Comparison of ENCODE assay signal across 10 cellular contexts in the genomic region with DNA sequence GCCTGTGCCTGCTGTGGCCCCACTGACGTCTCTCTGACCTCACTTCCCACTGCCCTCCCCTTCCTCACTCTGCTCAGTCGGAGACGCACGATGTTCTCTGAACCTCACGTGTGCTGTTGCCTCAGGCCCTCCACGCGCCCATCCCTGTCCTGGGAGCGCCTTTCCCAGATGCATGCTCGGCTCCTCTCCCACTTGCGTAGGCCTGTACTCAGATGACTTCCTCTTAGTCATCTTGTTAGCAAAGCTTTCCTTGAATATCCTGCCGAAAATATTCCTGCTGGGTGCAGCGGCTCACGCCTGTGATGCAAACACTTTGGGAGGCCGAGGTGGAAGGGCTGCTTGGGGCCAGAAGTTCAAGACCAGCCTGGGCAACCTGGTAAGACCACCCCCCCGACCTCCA. TPM values are rescaled to one million over a fixed set of nuclear protein-coding genes. Genes with fewer than 3 reads are reported as not detected.
DNase-seq lines count a peak whose midpoint lies in the region; ATAC-seq, FAIRE-seq and TF ChIP-seq lines count a peak whose summit lies in the region.
"Had no signal": no experiment of that assay in that cellular context is flagged by ENCODE, and none has a peak within 500 bp of the region (broad histone marks: within the 10 kb centered on the region; RNA-seq: fewer than 3 reads in every experiment).

No MANE protein-coding gene starts in this region.

- H3K36me3 ChIP-seq in MG63 (no peaks in the 10 kb centered on the region), bronchial epithelial cell (ENCODE audit: control insufficient read depth, insufficient read depth, low read length) (no peaks in the 10 kb centered on the region), left lung (no peaks in the 10 kb centered on the region)

- no peaks in the 10 kb centered on the region for H3K27me3 ChIP-seq in MG63
- no peaks in the 10 kb centered on the region for H3K27me3 ChIP-seq in bronchial epithelial cell (ENCODE audit: control insufficient read depth, insufficient read depth, low read length)
- peaks cover 0 to 53% of the 10 kb centered on the region in 2 donors for H3K27me3 ChIP-seq in left lung

- intact Hi-C loops in left lung (cut with DNase I) = no loop called here

- ATAC-seq in left lung (peak; percentile 29), HG03571 (IDR thresholded peaks at IDR 0.05; ENCODE audit: unreplicated experiment) (no peak)

- DNase-seq in ACHN (peak; percentile 66), MG63 (peak; percentile 98), bronchial epithelial cell (ENCODE audit: low read depth) (peak; percentile 99), left lung (no peak), NCI-H2227 treated with DMSO at 0.1 percent for 48 hours (lab: John Stamatoyannopoulos, UW) (no peak), cortex of kidney (lab: John Stamatoyannopoulos, UW) (no peak), LoVo (ENCODE audit: low spot score) (no peak)
- DNase-seq: activated gamma-delta T cell treated with Interleukin-2 at 50 U/mL for 16 hours; CD8-positive, alpha-beta memory T cell had no signal

- in situ Hi-C loops in ACHN (cut with HindIII; ENCODE audit: low pct_ligation_motif_present, low pct_unique_long_range_greater_than_20kb, low sequenced_read_pairs) = no loop called here

- H3K9me3 ChIP-seq in MG63 (no peaks in the 10 kb centered on the region), left lung (no peaks in the 10 kb centered on the region)

- TF ChIP-seq CTCF in bronchial epithelial cell (IDR thresholded peaks at IDR 0.05; ENCODE audit: insufficient read depth, low read length, severe bottlenecking) = no peak
- TF ChIP-seq CTCF in left lung (IDR thresholded peaks at IDR 0.05) = no peak

- H3K4me3 ChIP-seq in MG63 = peak overlapping the region; percentile 18
- no peak overlapping the region for H3K4me3 ChIP-seq in bronchial epithelial cell (ENCODE audit: low read depth, low read length)
- H3K4me3 ChIP-seq in left lung = no peak overlapping the region

- FAIRE-seq in bronchial epithelial cell (lab: Jason Lieb, UNC) = peak; percentile 91

- H3K4me1 ChIP-seq in left lung = no peaks in the 10 kb centered on the region

- H3K27ac ChIP-seq in left lung = no peak overlapping the region

RNA-seq across cellular contexts. Expression of a gene that starts 9.3 kb away (rescaled TPM):
- total RNA-seq in MG63 (2014; rRNA removed; shearing (Covaris generic); ENCODE audit: low replicate concordance) = not detected in 2 replicates
- total RNA-seq in bronchial epithelial cell (0.13 and 0.26 TPM in 2 replicates), left lung (not detected)
- total RNA-seq: CD8-positive, alpha-beta memory T cell had no signal

RNA-seq across cellular contexts. Expression of a gene that starts 19.9 kb away (rescaled TPM):
- 3.9 and 11.8 TPM in 2 replicates for total RNA-seq in MG63 (2014; rRNA removed; shearing (Covaris generic); ENCODE audit: low replicate concordance)
- total RNA-seq in bronchial epithelial cell (3.9 and 7.4 TPM in 2 replicates), left lung (under 1 TPM; 0.20 to 0.63 TPM)
- total RNA-seq: CD8-positive, alpha-beta memory T cell had no signal

RNA-seq across cellular contexts. Expression of a gene that starts 23.0 kb away (rescaled TPM):
- 2.7 TPM in 1 of 2 replicates, not detected in the other for total RNA-seq in MG63 (2014; rRNA removed; shearing (Covaris generic); ENCODE audit: low replicate concordance)
- total RNA-seq in bronchial epithelial cell (0.53 and 0.77 TPM in 2 replicates), left lung (10 to 100 TPM in 1 of 2 donors, under 1 TPM in 1; 0.76 to 11.0 TPM)

RNA-seq across cellular contexts. Expression of a gene that starts 31.9 kb away (rescaled TPM):
- not detected in 2 replicates for total RNA-seq in MG63 (2014; rRNA removed; shearing (Covaris generic); ENCODE audit: low replicate concordance)
- 0.53 and 1.0 TPM in 2 replicates for total RNA-seq in bronchial epithelial cell
- 1 to 10 TPM; 1.2 to 1.6 TPM for total RNA-seq in left lung
- total RNA-seq: CD8-positive, alpha-beta memory T cell had no signal

RNA-seq across cellular contexts. Expression of a gene that starts 39.1 kb away (rescaled TPM):
- total RNA-seq in MG63 (2014; rRNA removed; shearing (Covaris generic); ENCODE audit: low replicate concordance) = 0.16 TPM in 1 of 2 replicates, not detected in the other
- total RNA-seq in bronchial epithelial cell = 0.53 and 1.4 TPM in 2 replicates
- total RNA-seq in left lung = 1 to 10 TPM; 1.9 to 2.7 TPM

Comparison
In these comparisons a context has a peak if more than half of its experiments do, and no peak if none do; other contexts are left out.
1. DNase-seq: peak in ACHN (single experiment), MG63 (single experiment) and bronchial epithelial cell (single experiment); none in left lung (0 of 2), NCI-H2227 treated with DMSO at 0.1 percent for 48 hours (single experiment), cortex of kidney (single experiment) and LoVo (single experiment).